ENCODE assay signal across 9 cellular contexts in the genomic region with DNA sequence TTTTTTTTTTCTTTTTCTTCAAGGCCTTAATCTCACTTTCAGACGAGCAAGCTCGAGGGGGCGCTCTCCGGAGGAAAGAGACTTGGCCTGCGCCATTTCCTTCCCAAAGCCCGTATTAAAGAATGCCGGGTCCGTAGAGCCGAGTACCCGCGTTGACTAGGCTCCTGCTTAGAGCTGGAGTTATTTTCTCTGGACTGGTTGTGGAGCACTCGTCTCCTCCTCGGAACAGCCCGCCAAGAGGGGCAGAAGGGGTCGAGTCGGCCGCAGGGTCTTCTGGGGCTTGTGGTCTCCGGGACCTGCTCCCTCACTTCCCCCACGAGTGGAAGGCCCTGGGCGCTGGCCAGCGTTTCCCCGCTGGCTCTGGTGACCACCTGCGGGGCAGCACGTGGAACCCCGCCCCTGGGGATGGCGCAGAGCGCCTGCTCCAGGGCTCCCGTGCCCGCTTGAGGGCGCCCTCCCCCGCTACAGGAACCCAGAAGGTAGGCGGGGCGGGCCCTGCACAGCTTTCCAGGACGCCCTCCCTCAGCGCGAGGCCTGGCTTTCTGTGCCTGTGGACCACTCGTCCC. TPM values are rescaled to one million over a fixed set of nuclear protein-coding genes. Genes with fewer than 3 reads are reported as not detected.
DNase-seq lines count a peak whose midpoint lies in the region; ATAC-seq and TF ChIP-seq lines count a peak whose summit lies in the region.
"Had no signal": no experiment of that assay in that cellular context is flagged by ENCODE, and none has a peak within 500 bp of the region (broad histone marks: within the 10 kb centered on the region; RNA-seq: fewer than 3 reads in every experiment).

No MANE protein-coding gene starts in this region.

- H3K27ac ChIP-seq in dorsolateral prefrontal cortex: no peak overlapping the region

- no peaks in the 10 kb centered on the region for H3K9me3 Mint-ChIP-seq in mesothelial cell of epicardium

- DNase-seq in NCI-H2081 (lab: John Stamatoyannopoulos, UW) (peak; percentile 72 to 77), dorsolateral prefrontal cortex (peak in 1 of 10 donors; percentile 40), mesothelial cell of epicardium (ENCODE audit: low spot score in 2 of 2, unreplicated experiment in 2 of 2) (peak; percentile 49 to 75), COLO668 (lab: John Stamatoyannopoulos, UW; ENCODE audit: unreplicated experiment) (no peak), NCI-H1048 (lab: John Stamatoyannopoulos, UW) (no peak), hippocampal formation (lab: John Stamatoyannopoulos, UW) (no peak)

- peaks cover 11% of the 10 kb centered on the region for H3K4me1 Mint-ChIP-seq in mesothelial cell of epicardium

- H3K27me3 ChIP-seq in dorsolateral prefrontal cortex: peaks cover 0 to 10% (median 0%) of the 10 kb centered on the region in 45 donors

- no peaks in the 10 kb centered on the region for H3K36me3 Mint-ChIP-seq in mesothelial cell of epicardium

- intact Hi-C loops in dorsolateral prefrontal cortex (cut with DNase I): no loop called here

- TF ChIP-seq CTCF in dorsolateral prefrontal cortex (IDR thresholded peaks at IDR 0.05 in 54 of 56, conservative IDR thresholded peaks at IDR 0.05 in 2 of 56; ENCODE audit: low read depth in 1 of 56, partially characterized antibody in 56 of 56): peak in 7 of 56 donors; percentile 6 to 30 (median 14)
- peak; percentile 15 for TF ChIP-seq CTCF in mesothelial cell of epicardium (IDR thresholded peaks at IDR 0.05; ENCODE audit: unreplicated experiment)

- H3K27ac Mint-ChIP-seq in mesothelial cell of epicardium: peak overlapping the region; percentile 85

- peak overlapping the region in 39 of 59 donors; percentile 0 to 52 (median 21) for H3K4me3 ChIP-seq in dorsolateral prefrontal cortex

- peak overlapping the region; percentile 82 for H3K4me3 Mint-ChIP-seq in mesothelial cell of epicardium

- no peaks in the 10 kb centered on the region for H3K27me3 Mint-ChIP-seq in mesothelial cell of epicardium (ENCODE audit: low read depth)

- ATAC-seq in GM21360 (IDR thresholded peaks at IDR 0.05; ENCODE audit: unreplicated experiment): peak; percentile 89
- no peak for ATAC-seq in GM21825 (IDR thresholded peaks at IDR 0.05; ENCODE audit: unreplicated experiment)

RNA-seq across cellular contexts. Expression of a gene that starts 2.7 kb away (rescaled TPM):
- total RNA-seq in dorsolateral prefrontal cortex: under 1 TPM in 94 of 120 experiments, not detected in 26; 0.08 to 0.82 (median 0.24) TPM
- total RNA-seq in mesothelial cell of epicardium: 1.2 to 1.5 TPM (median 1.3 TPM) in 3 replicates
- total RNA-seq: fibroblast of lung had no signal

Comparison
In these comparisons a context has a peak if more than half of its experiments do, and no peak if none do; other contexts are left out.
1. DNase-seq: peak in NCI-H2081 (2 of 2) and mesothelial cell of epicardium (2 of 2); none in COLO668 (single experiment), NCI-H1048 (single experiment) and hippocampal formation (0 of 2).